Comparison of ENCODE assay signal across 8 cellular contexts in the genomic region with DNA sequence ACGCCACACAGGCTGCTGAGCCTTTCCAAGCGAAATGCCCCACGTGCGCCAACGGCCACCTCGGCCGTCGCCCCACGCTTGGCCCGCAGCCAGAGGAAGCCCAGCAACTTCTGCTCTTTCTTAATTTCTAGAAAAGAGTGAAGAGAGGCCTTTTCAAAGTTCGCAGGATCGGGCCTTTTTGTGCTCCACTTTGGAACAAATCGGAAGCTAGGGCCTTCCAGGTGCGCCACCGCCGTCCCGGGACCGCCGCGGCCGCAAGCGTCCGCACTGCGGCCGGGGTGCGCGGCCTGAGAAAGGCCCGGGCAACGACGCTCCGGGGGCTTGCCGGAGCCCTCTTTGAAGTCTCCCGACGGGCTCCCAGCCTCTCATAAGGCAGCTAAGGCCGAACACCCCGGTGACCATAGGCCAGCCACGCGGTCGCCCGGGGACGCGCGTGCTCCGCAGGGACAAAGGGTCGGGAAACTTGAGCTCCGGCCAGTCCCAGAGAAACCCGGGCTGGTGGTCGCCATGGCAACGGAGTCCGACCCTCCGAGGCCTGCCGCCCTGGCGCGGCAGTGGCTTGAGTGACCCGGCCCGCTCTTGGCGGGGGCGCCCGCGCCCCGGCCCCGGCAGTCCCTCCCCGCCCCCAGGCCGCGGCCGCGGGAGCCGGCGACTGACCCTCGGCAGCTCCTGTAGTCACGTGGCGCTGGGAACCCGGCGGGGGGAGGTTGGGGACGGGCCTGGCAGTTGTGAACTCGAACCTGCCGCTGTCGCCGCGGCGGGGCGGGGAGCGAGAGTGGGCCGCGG. TPM values are rescaled to one million over a fixed set of nuclear protein-coding genes. Genes with fewer than 3 reads are reported as not detected.
DNase-seq lines count a peak whose midpoint lies in the region; ATAC-seq and TF ChIP-seq lines count a peak whose summit lies in the region.

Gene REPIN1 (plus strand): TSS at position 725 of the 786 bp plus-strand sequence. CDS start 890 bp downstream, outside the sequence.

- H3K9ac ChIP-seq in Karpas-422 (ENCODE audit: low read length), result peak within 1 kb of the TSS; percentile 99

- H2AFZ ChIP-seq in Karpas-422 (ENCODE audit: low read length), result peak within 1 kb of the TSS; percentile 88

- H3K27ac Mint-ChIP-seq in nephron progenitor cell, result peak within 1 kb of the TSS; percentile 99
- peak within 1 kb of the TSS; percentile 95 for H3K27ac Mint-ChIP-seq in stimulated activated naive CD8-positive, alpha-beta T cell treated with anti-CD3 and anti-CD28 coated beads, Interleukin-15, Interleukin-2, amounts not matched to agents 100 ng/mL and 50 ng/mL, for 24 hours

- peaks cover 64% of the 10 kb centered on the region for H3K4me1 Mint-ChIP-seq in nephron progenitor cell
- peaks cover 62% of the 10 kb centered on the region for H3K4me1 Mint-ChIP-seq in stimulated activated naive CD8-positive, alpha-beta T cell treated with anti-CD3 and anti-CD28 coated beads, Interleukin-15, Interleukin-2, amounts not matched to agents 100 ng/mL and 50 ng/mL, for 24 hours (ENCODE audit: low read depth)

- H3K36me3 Mint-ChIP-seq in nephron progenitor cell (ENCODE audit: low read depth), result peaks cover 14% of the 10 kb centered on the region
- H3K36me3 Mint-ChIP-seq in stimulated activated naive CD8-positive, alpha-beta T cell treated with anti-CD3 and anti-CD28 coated beads, Interleukin-15, Interleukin-2, amounts not matched to agents 100 ng/mL and 50 ng/mL, for 24 hours (ENCODE audit: low read depth), result peaks cover 13% of the 10 kb centered on the region

- ATAC-seq in GM21723 (IDR thresholded peaks at IDR 0.05; ENCODE audit: unreplicated experiment), result peak; percentile 51

- H4K20me1 ChIP-seq in Karpas-422 (ENCODE audit: insufficient read depth, low read depth, low read length), result peaks cover 4% of the 10 kb centered on the region; the same call in 1 of the 2 replicates

- DNase-seq in DMS79 treated with DMSO at 0.1 percent for 48 hours (lab: John Stamatoyannopoulos, UW), result peak; percentile 47
- DNase-seq in Karpas-422, result peak; percentile 92
- peak; percentile 87 for DNase-seq in SHP77 (lab: John Stamatoyannopoulos, UW)
- peak; percentile 91 for DNase-seq in activated effector memory CD4-positive, alpha-beta T cell treated with anti-CD3 and anti-CD28 coated beads, Interleukin-2, amount 50 U/mL, for 16 hours
- peak; percentile 55 for DNase-seq in fibroblast of the conjunctiva (ENCODE audit: low read depth)
- DNase-seq in nephron progenitor cell, result peak; percentile 95

- H3K4me3 ChIP-seq in Karpas-422 (ENCODE audit: low read length), result peak within 1 kb of the TSS; percentile 99

- H3K4me2 ChIP-seq in Karpas-422 (ENCODE audit: low read depth, low read length, poor library complexity, severe bottlenecking), result peak within 1 kb of the TSS; percentile 90

- H3K4me3 Mint-ChIP-seq in nephron progenitor cell, result peak within 1 kb of the TSS; percentile 92
- peak within 1 kb of the TSS; percentile 92 for H3K4me3 Mint-ChIP-seq in stimulated activated naive CD8-positive, alpha-beta T cell treated with anti-CD3 and anti-CD28 coated beads, Interleukin-15, Interleukin-2, amounts not matched to agents 100 ng/mL and 50 ng/mL, for 24 hours

- H3K27ac ChIP-seq in Karpas-422 (ENCODE audit: low read length), result peak within 1 kb of the TSS; percentile 69

- H3K27me3 Mint-ChIP-seq in nephron progenitor cell (ENCODE audit: low read depth, poor library complexity), result no peaks in the 10 kb centered on the region
- no peaks in the 10 kb centered on the region for H3K27me3 Mint-ChIP-seq in stimulated activated naive CD8-positive, alpha-beta T cell treated with anti-CD3 and anti-CD28 coated beads, Interleukin-15, Interleukin-2, amounts not matched to agents 100 ng/mL and 50 ng/mL, for 24 hours

- H3K4me1 ChIP-seq in Karpas-422 (ENCODE audit: low read length), result peaks cover 37% of the 10 kb centered on the region

- H3K79me2 ChIP-seq in Karpas-422 (ENCODE audit: low read length), result peaks cover 22% of the 10 kb centered on the region

- H3K27me3 ChIP-seq in Karpas-422 (ENCODE audit: low read length), result no peaks in the 10 kb centered on the region

- H3K9me2 ChIP-seq in Karpas-422 (replicated peaks; ENCODE audit: insufficient read depth, low read length), result no peaks in the 10 kb centered on the region

- no peak for TF ChIP-seq CTCF in nephron progenitor cell (IDR thresholded peaks at IDR 0.05)

- H3K9me3 Mint-ChIP-seq in nephron progenitor cell, result no peaks in the 10 kb centered on the region
- H3K9me3 Mint-ChIP-seq in stimulated activated naive CD8-positive, alpha-beta T cell treated with anti-CD3 and anti-CD28 coated beads, Interleukin-15, Interleukin-2, amounts not matched to agents 100 ng/mL and 50 ng/mL, for 24 hours, result no peaks in the 10 kb centered on the region

- no peaks in the 10 kb centered on the region for H3K9me3 ChIP-seq in Karpas-422 (ENCODE audit: low read length)

- H3K36me3 ChIP-seq in Karpas-422 (ENCODE audit: insufficient read depth, low read length), result peaks cover 5% of the 10 kb centered on the region; the same call in 1 of the 2 replicates

RNA-seq across cellular contexts. Expression of gene REPIN1, which starts in this region (rescaled TPM):
- 53.3 and 98.4 TPM in 2 replicates for total RNA-seq in Karpas-422 (2014; rRNA removed; shearing (Covaris generic); ENCODE audit: low replicate concordance)

Comparison
In these comparisons a context has a peak if more than half of its experiments do, and no peak if none do; other contexts are left out.
1. Peak in every context shown above with its lines: DNase-seq, ATAC-seq, H3K4me3 ChIP-seq and H3K27ac ChIP-seq.